Comparison of ENCODE assay signal across 12 cellular contexts in genomic region chr22:27124336-27125023, GRCh38.
DNase-seq lines count a peak whose midpoint lies in the region; ATAC-seq and TF ChIP-seq lines count a peak whose summit lies in the region.
"Had no signal": no experiment of that assay in that cellular context is flagged by ENCODE, and none has a peak within 500 bp of the region (broad histone marks: within the 10 kb centered on the region; RNA-seq: fewer than 3 reads in every experiment).

No MANE protein-coding gene starts in this region.

- H3K4me3 Mint-ChIP-seq in activated naive CD8-positive, alpha-beta T cell treated with anti-CD3 and anti-CD28 coated beads, Interleukin-2, amount 50 U/mL, for 24 hours, result no peak overlapping the region
- H3K4me3 Mint-ChIP-seq: effector memory CD8-positive, alpha-beta T cell; naive B cell had no signal

- H2AK5ac ChIP-seq in trophoblast cell (ENCODE audit: low read length), result no peak overlapping the region

- peaks cover 4% of the 10 kb centered on the region for H3K4me1 Mint-ChIP-seq in activated naive CD8-positive, alpha-beta T cell treated with anti-CD3 and anti-CD28 coated beads, Interleukin-2, amount 50 U/mL, for 24 hours

- peak overlapping the region; percentile 15 for H2BK5ac ChIP-seq in trophoblast cell (ENCODE audit: low read depth, low read length, poor library complexity)

- peaks cover 0 to 33% (median 0%) of the 10 kb centered on the region in 3 donors for H3K4me1 ChIP-seq in gastroesophageal sphincter
- H3K4me1 ChIP-seq in trophoblast cell (ENCODE audit: control insufficient read depth in 1 of 2, insufficient read depth in 2 of 2, low read length in 2 of 2), result no peaks in the 10 kb centered on the region

- WGBS in gastroesophageal sphincter (ENCODE audit: low coverage in 1 of 2), 2 donors, result 18 to 33% methylated on average over 2 to 8 of the region's 16 CpGs
- WGBS in trophoblast cell (ENCODE audit: extremely low coverage, insufficient coverage, insufficient read length), result no CpG with 5 or more reads among the region's 16 CpGs

- peak; percentile 84 for ATAC-seq in gastroesophageal sphincter
- no peak for ATAC-seq in activated naive CD8-positive, alpha-beta T cell treated with anti-CD3 and anti-CD28 coated beads, Interleukin-2, amount 50 U/mL, for 24 hours
- ATAC-seq: effector memory CD8-positive, alpha-beta T cell had no signal

- H4K91ac ChIP-seq in trophoblast cell (ENCODE audit: low read depth, low read length), result no peak overlapping the region

- H3K4ac ChIP-seq in trophoblast cell (ENCODE audit: low read depth, low read length), result no peak overlapping the region

- DNase-seq in CD1c-positive myeloid dendritic cell (ENCODE audit: extremely low spot score) (peak; percentile 71), NCI-H524 treated with DMSO at 0.1 percent for 48 hours (lab: John Stamatoyannopoulos, UW) (peak; percentile 93), trophoblast cell (peak in 1 of 2 donors; percentile 7), midbrain (lab: John Stamatoyannopoulos, UW) (no peak), HuH-7 (ENCODE audit: low spot score) (no peak)
- DNase-seq in activated naive CD8-positive, alpha-beta T cell treated with anti-CD3 and anti-CD28 coated beads, Interleukin-2, amount 50 U/mL, for 24 hours, result no peak
- no peak for DNase-seq in activated effector memory CD4-positive, alpha-beta T cell treated with Interleukin-2 at 50 U/mL for 16 hours
- DNase-seq: effector memory CD8-positive, alpha-beta T cell; naive B cell; stimulated activated CD4-positive, alpha-beta T cell treated with anti-CD3 and anti-CD28 coated beads, Interleukin-15, amount 100 ng/mL, for 24 hours had no signal

- H3K4me3 ChIP-seq in gastroesophageal sphincter (peak overlapping the region in 1 of 2 donors; percentile 16), trophoblast cell (ENCODE audit: low read depth, low read length) (no peak overlapping the region)

- H3K27ac ChIP-seq in gastroesophageal sphincter, result peak overlapping the region in 3 of 4 donors; percentile 74 to 78 (median 76)
- H3K27ac ChIP-seq in trophoblast cell (ENCODE audit: low read depth, low read length), result no peak overlapping the region
- H3K27ac ChIP-seq: C4-2B had no signal

- no peaks in the 10 kb centered on the region for H3K9me3 Mint-ChIP-seq in activated naive CD8-positive, alpha-beta T cell treated with anti-CD3 and anti-CD28 coated beads, Interleukin-2, amount 50 U/mL, for 24 hours
- H3K9me3 Mint-ChIP-seq: effector memory CD8-positive, alpha-beta T cell had no signal

- no peak for TF ChIP-seq CTCF in gastroesophageal sphincter (IDR thresholded peaks at IDR 0.05)

- no peaks in the 10 kb centered on the region for H3K79me1 ChIP-seq in trophoblast cell (ENCODE audit: low read length)

- H3K27me3 Mint-ChIP-seq in activated naive CD8-positive, alpha-beta T cell treated with anti-CD3 and anti-CD28 coated beads, Interleukin-2, amount 50 U/mL, for 24 hours, result peaks cover 34% of the 10 kb centered on the region

- no peak overlapping the region for H4K12ac ChIP-seq in trophoblast cell (ENCODE audit: low read depth, low read length)

- no peak overlapping the region for H2BK12ac ChIP-seq in trophoblast cell (ENCODE audit: low read length)

- no peak overlapping the region for H3K9ac ChIP-seq in trophoblast cell (ENCODE audit: low read length)

- no peak overlapping the region for H3K4me2 ChIP-seq in trophoblast cell (ENCODE audit: low read length)

- H3K79me2 ChIP-seq in trophoblast cell (ENCODE audit: control insufficient read depth, insufficient read depth, low read length, poor library complexity), result no peaks in the 10 kb centered on the region

- no peak for TF ChIP-seq POLR2A in gastroesophageal sphincter (IDR thresholded peaks at IDR 0.05)

- no peak overlapping the region for H4K8ac ChIP-seq in trophoblast cell (ENCODE audit: low read depth, low read length)

- H3K36me3 ChIP-seq in gastroesophageal sphincter, result no peaks in the 10 kb centered on the region
- H3K36me3 ChIP-seq in trophoblast cell (ENCODE audit: control insufficient read depth in 1 of 2, insufficient read depth in 2 of 2, low read length in 2 of 2), result no peaks in the 10 kb centered on the region

- H3K9me3 ChIP-seq in gastroesophageal sphincter (peaks cover 0 to 10% (median 0%) of the 10 kb centered on the region in 3 donors), trophoblast cell (ENCODE audit: insufficient read depth, low read depth, low read length) (no peaks in the 10 kb centered on the region)

- no peaks in the 10 kb centered on the region for H3K27me3 ChIP-seq in gastroesophageal sphincter
- no peaks in the 10 kb centered on the region for H3K27me3 ChIP-seq in trophoblast cell (ENCODE audit: insufficient read depth, low read length)

- H3K18ac ChIP-seq in trophoblast cell (ENCODE audit: low read length), result no peak overlapping the region

- no peak overlapping the region for H3K27ac Mint-ChIP-seq in activated naive CD8-positive, alpha-beta T cell treated with anti-CD3 and anti-CD28 coated beads, Interleukin-2, amount 50 U/mL, for 24 hours
- H3K27ac Mint-ChIP-seq: effector memory CD8-positive, alpha-beta T cell had no signal

- no peaks in the 10 kb centered on the region for H3K36me3 Mint-ChIP-seq in activated naive CD8-positive, alpha-beta T cell treated with anti-CD3 and anti-CD28 coated beads, Interleukin-2, amount 50 U/mL, for 24 hours (ENCODE audit: low read depth)
- H3K36me3 Mint-ChIP-seq: naive B cell had no signal

- no peak for TF ChIP-seq EP300 in gastroesophageal sphincter (IDR thresholded peaks at IDR 0.05)

- H2AFZ ChIP-seq in trophoblast cell (ENCODE audit: insufficient read depth, low read length, poor library complexity), result no peak overlapping the region

- no peak overlapping the region for H3K14ac ChIP-seq in trophoblast cell (ENCODE audit: low read length)

- no peak overlapping the region for H3K23ac ChIP-seq in trophoblast cell (ENCODE audit: low read length)

- no peak overlapping the region for H2BK120ac ChIP-seq in trophoblast cell (ENCODE audit: insufficient read depth, low read length, poor library complexity)

Comparison
In these comparisons a context has a peak if more than half of its experiments do, and no peak if none do; other contexts are left out.
1. DNase-seq: peak in CD1c-positive myeloid dendritic cell (single experiment) and NCI-H524 treated with DMSO at 0.1 percent for 48 hours (single experiment); none in activated naive CD8-positive, alpha-beta T cell treated with anti-CD3 and anti-CD28 coated beads, Interleukin-2, amount 50 U/mL, for 24 hours (single experiment), midbrain (single experiment), HuH-7 (single experiment) and activated effector memory CD4-positive, alpha-beta T cell treated with Interleukin-2 at 50 U/mL for 16 hours (single experiment).